In genomic region chr14:81784084-81784483, GRCh38 we compare ENCODE assay signal across 20 cellular contexts.
"Had no signal": no experiment of that assay in that cellular context is flagged by ENCODE, and none has a peak within 500 bp of the region (broad histone marks: within the 10 kb centered on the region; RNA-seq: fewer than 3 reads in every experiment).

No MANE protein-coding gene starts in this region.

- H3K27me3 ChIP-seq: foreskin keratinocyte, neutrophil, ovary, sigmoid colon, stomach, testis had no signal

- H3K4me1 ChIP-seq: foreskin keratinocyte, stomach, testis had no signal

- DNase-seq: activated CD4-positive, alpha-beta memory T cell treated with anti-CD3 and anti-CD28 coated beads, Interleukin-2, amount 10 ng/mL, durations not matched to agents 7 days and 5 days; activated CD4-positive, alpha-beta T cell treated with anti-CD3 and anti-CD28 coated beads, Interleukin-2, amount 10 ng/mL, durations not matched to agents 24 days and 14 days; activated effector memory CD4-positive, alpha-beta T cell treated with Interleukin-2 at 50 U/mL for 16 hours; activated naive CD4-positive, alpha-beta T cell treated with anti-CD3 and anti-CD28 coated beads for 36 hours; activated naive CD8-positive, alpha-beta T cell treated with anti-CD3 and anti-CD28 coated beads, Interleukin-2, amount 10 ng/mL, durations not matched to agents 7 days and 5 days; activated T-cell treated with anti-CD3 and anti-CD28 coated beads, Interleukin-2, amount 50 U/mL, for 72 hours; amygdala; effector CD4-positive, alpha-beta T cell; erythroblast; foreskin keratinocyte; kidney glomerular epithelial cell; ovary; sigmoid colon; stimulated activated CD4-positive, alpha-beta T cell treated with anti-CD3 and anti-CD28 coated beads, Interleukin-15, amount 100 ng/mL, for 24 hours; stomach; T-cell; testis had no signal

- H3K9me3 ChIP-seq: neutrophil, ovary, testis had no signal

- H3K4me3 ChIP-seq: ovary, sigmoid colon, smooth muscle cell, stomach, testis had no signal

- H3K36me3 ChIP-seq: neutrophil, ovary, sigmoid colon, stomach had no signal

- H3K27ac ChIP-seq: foreskin keratinocyte, neutrophil, ovary, sigmoid colon, stomach, testis, VCaP had no signal
